Comparison of ENCODE assay signal across 22 cellular contexts in genomic region chr6:87916446-87916845, GRCh38.
A peak's percentile ranks its signal among the peaks of the same experiment; 100 is the strongest.
DNase-seq lines count a peak whose midpoint lies in the region; ATAC-seq and TF ChIP-seq lines count a peak whose summit lies in the region.
"Had no signal": no experiment of that assay in that cellular context is flagged by ENCODE, and none has a peak within 500 bp of the region (broad histone marks: within the 10 kb centered on the region; RNA-seq: fewer than 3 reads in every experiment).

No MANE protein-coding gene starts in this region.

- no peaks in the 10 kb centered on the region for H3K27me3 ChIP-seq in Karpas-422 (ENCODE audit: low read length)
- H3K27me3 ChIP-seq in mesendoderm (ENCODE audit: insufficient read depth, low read length, poor library complexity) = no peaks in the 10 kb centered on the region
- no peaks in the 10 kb centered on the region for H3K27me3 ChIP-seq in gastroesophageal sphincter

- H2BK5ac ChIP-seq in mesendoderm (ENCODE audit: low read length) = no peak overlapping the region

- H3K4me2 ChIP-seq in Karpas-422 (ENCODE audit: low read depth, low read length, poor library complexity, severe bottlenecking) (peak overlapping the region; percentile 77), OCI-LY7 (ENCODE audit: low read length) (peak overlapping the region; percentile 43; the same call in 1 of the 2 replicates), mesendoderm (ENCODE audit: low read length) (no peak overlapping the region)

- TF ChIP-seq CTCF in OCI-LY7 (conservative IDR thresholded peaks at IDR 0.05; ENCODE audit: low read length) = no peak
- no peak for TF ChIP-seq CTCF in gastroesophageal sphincter (IDR thresholded peaks at IDR 0.05)

- H3K79me1 ChIP-seq in mesendoderm (ENCODE audit: low read length) = no peaks in the 10 kb centered on the region

- no peak overlapping the region for H2BK15ac ChIP-seq in mesendoderm (replicated peaks; ENCODE audit: low read depth)

- DNase-seq in NCI-H2171 treated with DMSO at 0.1 percent for 48 hours (lab: John Stamatoyannopoulos, UW) (peak; percentile 50), NCI-H2171 (lab: John Stamatoyannopoulos, UW) (no peak), Karpas-422 (peak; percentile 54), OCI-LY7 (ENCODE audit: low spot score) (peak; percentile 65), mesendoderm (peak; percentile 19), putamen (ENCODE audit: low spot score) (no peak)
- DNase-seq in stimulated activated CD4-positive, alpha-beta T cell treated with anti-CD3 and anti-CD28 coated beads, Interleukin-2, amount 100 ng/mL, for 48 hours = no peak
- DNase-seq: Calu3, DMS153, DND-41, GM23248, HCEC 1CT, Kasumi-1, MV-4-11, NCI-H2029, NCI-H2227 treated with DMSO at 0.1 percent for 48 hours, RPMI8226, SHP77, T-helper 1 cell had no signal

- no peak overlapping the region for H3K56ac ChIP-seq in mesendoderm (ENCODE audit: low read length)

- POLR2A ChIA-PET in OCI-LY7 (lab: Charles Lee) = interaction anchor here (0.6 to 12.7 kb wide), 22 partner anchors 10 to 1438 kb away, joined by 3 to 649 read pairs (median 10); partner anchors contain the start of genes AKIRIN2 and CNR1

- WGBS in mesendoderm (ENCODE audit: extremely low coverage, insufficient coverage, low lambda C conversion rate) = no CpG with 5 or more reads among the region's 1 CpG
- WGBS in gastroesophageal sphincter (ENCODE audit: low coverage in 1 of 2), 2 donors = 100% methylated on average over 1 of the region's 1 CpG; no CpG with 5 or more reads in 1 of the 2 donors

- ATAC-seq in gastroesophageal sphincter = no peak

- H3K4me3 ChIP-seq in Karpas-422 (ENCODE audit: low read length) (peak overlapping the region; percentile 20; the same call in 1 of the 2 replicates), OCI-LY7 (ENCODE audit: low read depth, low read length, poor library complexity, severe bottlenecking) (peak overlapping the region; percentile 11), mesendoderm (ENCODE audit: low read length) (no peak overlapping the region), gastroesophageal sphincter (no peak overlapping the region)
- H3K4me3 ChIP-seq: GM23248 had no signal

- CTCF ChIA-PET in OCI-LY7 (lab: Charles Lee; ENCODE audit: unreplicated experiment) = interaction anchor here (0.7 to 3.8 kb wide), 4 partner anchors 8 to 38 kb away, joined by 3 to 29 read pairs (median 4); no protein-coding TSS in a partner anchor

- no peak overlapping the region for H2BK120ac ChIP-seq in mesendoderm (ENCODE audit: low read depth, low read length)

- intact Hi-C loops in OCI-LY7 (cut with micrococcal nuclease; ENCODE audit: unreplicated experiment) = no loop called here

- H2AK5ac ChIP-seq in mesendoderm (ENCODE audit: low read length) = no peak overlapping the region

- H3K9me3 ChIP-seq in Karpas-422 (ENCODE audit: low read length) = no peaks in the 10 kb centered on the region
- peaks cover 38% of the 10 kb centered on the region for H3K9me3 ChIP-seq in OCI-LY7 (ENCODE audit: low read length)
- H3K9me3 ChIP-seq in gastroesophageal sphincter = peaks cover 0 to 7% (median 0%) of the 10 kb centered on the region in 3 donors

- H3K9ac ChIP-seq in Karpas-422 (ENCODE audit: low read length) = peak overlapping the region; percentile 63
- no peak overlapping the region for H3K9ac ChIP-seq in mesendoderm (ENCODE audit: low read length)
- H3K9ac ChIP-seq: GM23248 had no signal

- H4K20me1 ChIP-seq in Karpas-422 (ENCODE audit: insufficient read depth, low read depth, low read length) (no peaks in the 10 kb centered on the region), OCI-LY7 (ENCODE audit: insufficient read depth, low read length) (no peaks in the 10 kb centered on the region)

- H3K4ac ChIP-seq in mesendoderm (ENCODE audit: low read depth, low read length) = no peak overlapping the region

- no peaks in the 10 kb centered on the region for H3K9me2 ChIP-seq in Karpas-422 (replicated peaks; ENCODE audit: insufficient read depth, low read length)
- H3K9me2 ChIP-seq in OCI-LY7 (ENCODE audit: insufficient read depth, low read length) = no peaks in the 10 kb centered on the region

- H3K23ac ChIP-seq in mesendoderm (ENCODE audit: low read length) = no peak overlapping the region

- peak overlapping the region; percentile 98 for H3K27ac ChIP-seq in Karpas-422 (ENCODE audit: low read length)
- H3K27ac ChIP-seq in OCI-LY7 (ENCODE audit: low read depth, low read length, poor library complexity, severe bottlenecking) = peak overlapping the region; percentile 99
- no peak overlapping the region for H3K27ac ChIP-seq in mesendoderm (ENCODE audit: low read depth, low read length)
- no peak overlapping the region for H3K27ac ChIP-seq in gastroesophageal sphincter
- H3K27ac ChIP-seq: 22Rv1, GM23248, HL-60 had no signal

- H3K4me1 ChIP-seq in Karpas-422 (ENCODE audit: low read length) (peaks cover 82% of the 10 kb centered on the region), OCI-LY7 (ENCODE audit: insufficient read depth, low read length, poor library complexity, severe bottlenecking) (peaks cover 96% of the 10 kb centered on the region), mesendoderm (ENCODE audit: control insufficient read depth, low read depth, low read length) (no peaks in the 10 kb centered on the region), gastroesophageal sphincter (no peaks in the 10 kb centered on the region)

- no peak for TF ChIP-seq EP300 in gastroesophageal sphincter (IDR thresholded peaks at IDR 0.05)

- no peak for TF ChIP-seq POLR2A in gastroesophageal sphincter (IDR thresholded peaks at IDR 0.05)

- H3K79me2 ChIP-seq in Karpas-422 (ENCODE audit: low read length) = no peaks in the 10 kb centered on the region
- no peaks in the 10 kb centered on the region; the same call in 1 of the 2 replicates for H3K79me2 ChIP-seq in OCI-LY7 (ENCODE audit: insufficient read depth, low read depth, low read length)
- no peaks in the 10 kb centered on the region for H3K79me2 ChIP-seq in mesendoderm (ENCODE audit: control insufficient read depth, insufficient read depth, low read length)

- H3K36me3 ChIP-seq in Karpas-422 (ENCODE audit: insufficient read depth, low read length) = no peaks in the 10 kb centered on the region; the same call in 1 of the 2 replicates
- peaks cover 39% of the 10 kb centered on the region for H3K36me3 ChIP-seq in OCI-LY7 (ENCODE audit: insufficient read depth, low read length)
- no peaks in the 10 kb centered on the region for H3K36me3 ChIP-seq in mesendoderm (ENCODE audit: control insufficient read depth, insufficient read depth, low read length)
- no peaks in the 10 kb centered on the region for H3K36me3 ChIP-seq in gastroesophageal sphincter

- no peak overlapping the region for H4K8ac ChIP-seq in mesendoderm (ENCODE audit: low read depth, low read length)

- no peak overlapping the region for H2AFZ ChIP-seq in Karpas-422 (ENCODE audit: low read length)
- no peak overlapping the region for H2AFZ ChIP-seq in OCI-LY7 (ENCODE audit: low read length)
- H2AFZ ChIP-seq: GM23248 had no signal

- no peak overlapping the region for H4K5ac ChIP-seq in mesendoderm (ENCODE audit: low read length)

- no peak overlapping the region for H3K18ac ChIP-seq in mesendoderm (ENCODE audit: low read length)

- BruUV-seq in OCI-LY7 (replicated peaks; lab: Mats Ljungman, UMichigan) = no TSS peak

Comparison
In these comparisons a context has a peak if more than half of its experiments do, and no peak if none do; other contexts are left out.
1. DNase-seq: peak in NCI-H2171 treated with DMSO at 0.1 percent for 48 hours (single experiment), Karpas-422 (single experiment), OCI-LY7 (single experiment) and mesendoderm (single experiment); none in NCI-H2171 (single experiment), putamen (single experiment) and stimulated activated CD4-positive, alpha-beta T cell treated with anti-CD3 and anti-CD28 coated beads, Interleukin-2, amount 100 ng/mL, for 48 hours (0 of 2).
2. H3K27ac ChIP-seq: peak in Karpas-422 (single experiment) and OCI-LY7 (single experiment); none in mesendoderm (single experiment) and gastroesophageal sphincter (0 of 4).
3. H3K4me3 ChIP-seq: peak in Karpas-422 (single experiment) and OCI-LY7 (single experiment); none in mesendoderm (single experiment) and gastroesophageal sphincter (0 of 2).